ENCODE assay signal across 8 cellular contexts in genomic region chrX:154096140-154097002, GRCh38. TPM values are rescaled to one million over a fixed set of nuclear protein-coding genes. Genes with fewer than 3 reads are reported as not detected.
A peak's percentile ranks its signal among the peaks of the same experiment; 100 is the strongest.
DNase-seq lines count a peak whose midpoint lies in the region; ATAC-seq and TF ChIP-seq lines count a peak whose summit lies in the region.

No MANE protein-coding gene starts in this region.

- no peaks in the 10 kb centered on the region for H3K36me3 Mint-ChIP-seq in HFFc6 (ENCODE audit: low read depth)
- H3K36me3 Mint-ChIP-seq in activated CD8-positive, alpha-beta memory T cell treated with anti-CD3 and anti-CD28 coated beads, Interleukin-2, amount 10 ng/mL, durations not matched to agents 7 days and 5 days, result peaks cover 11% of the 10 kb centered on the region

- no peaks in the 10 kb centered on the region for H3K9me3 ChIP-seq in neutrophil

- DNase-seq in BJ (ENCODE audit: low read depth) (no peak), HFFc6 (peak; percentile 29), fibroblast of pulmonary artery (ENCODE audit: low read depth) (no peak), globus pallidus (ENCODE audit: low spot score) (no peak), T-helper 9 cell (no peak), LoVo (ENCODE audit: low spot score) (no peak)
- peak; percentile 42 for DNase-seq in activated CD8-positive, alpha-beta memory T cell treated with anti-CD3 and anti-CD28 coated beads, Interleukin-2, amount 10 ng/mL, durations not matched to agents 7 days and 5 days

- H3K4me3 Mint-ChIP-seq in HFFc6, result peak overlapping the region; percentile 93
- peak overlapping the region; percentile 96 for H3K4me3 Mint-ChIP-seq in activated CD8-positive, alpha-beta memory T cell treated with anti-CD3 and anti-CD28 coated beads, Interleukin-2, amount 10 ng/mL, durations not matched to agents 7 days and 5 days

- POLR2A ChIA-PET in BJ (lab: Charles Lee), result no interaction called here

- H3K4me1 Mint-ChIP-seq in HFFc6 (ENCODE audit: low read depth), result peaks cover 38% of the 10 kb centered on the region
- H3K4me1 Mint-ChIP-seq in activated CD8-positive, alpha-beta memory T cell treated with anti-CD3 and anti-CD28 coated beads, Interleukin-2, amount 10 ng/mL, durations not matched to agents 7 days and 5 days, result peaks cover 57% of the 10 kb centered on the region

- H3K4me3 ChIP-seq in BJ (ENCODE audit: low read depth, low read length) (peak overlapping the region; percentile 67), fibroblast of pulmonary artery (replicated peaks; ENCODE audit: low read depth, low read length) (peak overlapping the region; percentile 70), neutrophil (ENCODE audit: low read depth in 1 of 2, low read length in 1 of 2) (peak overlapping the region; percentile 64 to 65)

- H3K27ac Mint-ChIP-seq in HFFc6, result peak overlapping the region; percentile 92
- H3K27ac Mint-ChIP-seq in activated CD8-positive, alpha-beta memory T cell treated with anti-CD3 and anti-CD28 coated beads, Interleukin-2, amount 10 ng/mL, durations not matched to agents 7 days and 5 days, result peak overlapping the region; percentile 96

- peaks cover 34 to 41% of the 10 kb centered on the region in 2 experiments for H3K4me1 ChIP-seq in neutrophil (ENCODE audit: control insufficient read depth in 1 of 2, insufficient read depth in 1 of 2, low read depth in 1 of 2, low read length in 1 of 2)

- no peaks in the 10 kb centered on the region for H3K36me3 ChIP-seq in BJ (ENCODE audit: control insufficient read depth, insufficient read depth, low read length)
- H3K36me3 ChIP-seq in neutrophil, result peaks cover 2% of the 10 kb centered on the region

- H3K27me3 Mint-ChIP-seq in HFFc6 (ENCODE audit: insufficient read depth), result peaks cover 11% of the 10 kb centered on the region
- H3K27me3 Mint-ChIP-seq in activated CD8-positive, alpha-beta memory T cell treated with anti-CD3 and anti-CD28 coated beads, Interleukin-2, amount 10 ng/mL, durations not matched to agents 7 days and 5 days, result no peaks in the 10 kb centered on the region

- H3K27me3 ChIP-seq in BJ (ENCODE audit: control insufficient read depth, insufficient read depth, low read length), result no peaks in the 10 kb centered on the region
- H3K27me3 ChIP-seq in neutrophil, result no peaks in the 10 kb centered on the region

- H3K9me3 Mint-ChIP-seq in HFFc6, result no peaks in the 10 kb centered on the region
- no peaks in the 10 kb centered on the region for H3K9me3 Mint-ChIP-seq in activated CD8-positive, alpha-beta memory T cell treated with anti-CD3 and anti-CD28 coated beads, Interleukin-2, amount 10 ng/mL, durations not matched to agents 7 days and 5 days (ENCODE audit: low read depth)

- peak overlapping the region; percentile 93 for H3K27ac ChIP-seq in neutrophil

- ATAC-seq in activated CD8-positive, alpha-beta memory T cell treated with anti-CD3 and anti-CD28 coated beads, Interleukin-2, amount 10 ng/mL, durations not matched to agents 7 days and 5 days, result no peak

- CTCF ChIA-PET in BJ (lab: Yijun Ruan, JAX), result interaction anchor here (1.1 to 1.5 kb wide), 3 partner anchors 11 to 82 kb away, joined by 3 to 4 read pairs (median 3); no protein-coding TSS in a partner anchor
- CTCF ChIA-PET in activated CD8-positive, alpha-beta memory T cell treated with anti-CD3 and anti-CD28 coated beads, Interleukin-2, amount 10 ng/mL, durations not matched to agents 7 days and 5 days (lab: Charles Lee), result no interaction called here

- TF ChIP-seq CTCF in BJ (IDR thresholded peaks at IDR 0.05; ENCODE audit: insufficient read depth, low read depth, low read length), result no peak
- no peak for TF ChIP-seq CTCF in HFFc6 (IDR thresholded peaks at IDR 0.05)
- TF ChIP-seq CTCF in fibroblast of pulmonary artery (IDR thresholded peaks at IDR 0.05; ENCODE audit: low read length, missing control alignments), result no peak
- no peak for TF ChIP-seq CTCF in neutrophil (IDR thresholded peaks at IDR 0.05)

RNA-seq across cellular contexts. Expression of gene MECP2, which starts 1.1 kb away (rescaled TPM):
- polyA plus RNA-seq in BJ (2011; rRNA removed), result 10.9 and 11.9 TPM in 2 replicates
- 11.4 and 17.8 TPM in 2 replicates for polyA minus RNA-seq in BJ (2011; rRNA and poly(A)+ RNA removed)
- 10 to 100 TPM; 28.8 to 35.8 (median 31.9) TPM for total RNA-seq in HFFc6 (2021; fragmentation: NEBNext Ultra II Directional; extraction: Animal tissue kit (Norgen Biotek cat#: 25700))
- 10 to 100 TPM; 81.1 to 84.5 TPM for total RNA-seq in activated CD8-positive, alpha-beta memory T cell treated with anti-CD3 and anti-CD28 coated beads, Interleukin-2, amount 10 ng/mL, durations not matched to agents 7 days and 5 days

RNA-seq across cellular contexts. Expression of gene OPN1LW, which starts 47.7 kb away (rescaled TPM):
- polyA plus RNA-seq in BJ (2011; rRNA removed), result not detected in 2 replicates
- polyA minus RNA-seq in BJ (2011; rRNA and poly(A)+ RNA removed), result not detected in 2 replicates
- not detected for total RNA-seq in HFFc6 (2021; fragmentation: NEBNext Ultra II Directional; extraction: Animal tissue kit (Norgen Biotek cat#: 25700))
- not detected for total RNA-seq in activated CD8-positive, alpha-beta memory T cell treated with anti-CD3 and anti-CD28 coated beads, Interleukin-2, amount 10 ng/mL, durations not matched to agents 7 days and 5 days

Comparison
In these comparisons a context has a peak if more than half of its experiments do, and no peak if none do; other contexts are left out.
1. DNase-seq: peak in HFFc6 (single experiment) and activated CD8-positive, alpha-beta memory T cell treated with anti-CD3 and anti-CD28 coated beads, Interleukin-2, amount 10 ng/mL, durations not matched to agents 7 days and 5 days (single experiment); none in BJ (single experiment), fibroblast of pulmonary artery (single experiment), globus pallidus (single experiment), T-helper 9 cell (single experiment) and LoVo (single experiment).
2. Peak in every context shown above with its lines, with median percentiles within 50 percentile points of each other: H3K4me3 ChIP-seq.